Comparison of ENCODE assay signal across 1 cellular context in genomic region chr12:89636776-89637160, GRCh38.
TF ChIP-seq lines count a peak whose summit lies in the region.

No MANE protein-coding gene starts in this region.

TF ChIP-seq in HepG2, 621 proteins besides CTCF, POLR2A, EP300 and RAD21 (continued from another document):
- no peak for TF ChIP-seq ATF2 (CRISPR knock-in tag; IDR thresholded peaks at IDR 0.05)
- no peak for TF ChIP-seq CC2D1A (CRISPR knock-in tag; IDR thresholded peaks at IDR 0.05)
- TF ChIP-seq PRDM15 (CRISPR knock-in tag; IDR thresholded peaks at IDR 0.05): no peak
- no peak for TF ChIP-seq BHLHE40 (IDR thresholded peaks at IDR 0.05; ENCODE audit: low read length)
- no peak for TF ChIP-seq ZNF329 (CRISPR knock-in tag; IDR thresholded peaks at IDR 0.05; ENCODE audit: low read depth)
- TF ChIP-seq TBL1XR1 (IDR thresholded peaks at IDR 0.05; ENCODE audit: borderline replicate concordance, low read length, partially characterized antibody): no peak
